In genomic region chr3:138817685-138818084, GRCh38 we compare ENCODE assay signal across 29 cellular contexts. TPM values are rescaled to one million over a fixed set of nuclear protein-coding genes. Genes with fewer than 3 reads are reported as not detected.
DNase-seq lines count a peak whose midpoint lies in the region; FAIRE-seq and TF ChIP-seq lines count a peak whose summit lies in the region.
"Had no signal": no experiment of that assay in that cellular context is flagged by ENCODE, and none has a peak within 500 bp of the region (broad histone marks: within the 10 kb centered on the region; RNA-seq: fewer than 3 reads in every experiment).

No MANE protein-coding gene starts in this region.

- 82 to 85% (median 83%) methylated on average over 3 of the region's 3 CpGs for WGBS in small intestine, 3 donors
- 86 to 90% (median 89%) methylated on average over 3 of the region's 3 CpGs for WGBS in ovary, 3 donors

- FAIRE-seq in small intestine (lab: Jason Lieb, UNC): no peak
- FAIRE-seq: D721Med had no signal

- H3K36me3 ChIP-seq in OCI-LY1 (ENCODE audit: insufficient read depth, low read length) (no peaks in the 10 kb centered on the region), small intestine (ENCODE audit: control insufficient read depth in 2 of 2, insufficient read depth in 2 of 2, low read length in 2 of 2) (peaks cover 0 to 1% of the 10 kb centered on the region in 2 donors), ovary (no peaks in the 10 kb centered on the region)
- H3K36me3 ChIP-seq: SJCRH30, tibial nerve had no signal

- H3K4me3 ChIP-seq in OCI-LY1 (ENCODE audit: low read depth, low read length, poor library complexity, severe bottlenecking): no peak overlapping the region
- H3K4me3 ChIP-seq in small intestine (ENCODE audit: low read depth in 1 of 2, low read length in 2 of 2): no peak overlapping the region
- H3K4me3 ChIP-seq in ovary: no peak overlapping the region
- H3K4me3 ChIP-seq: SJCRH30, tibial nerve had no signal

- no peaks in the 10 kb centered on the region for H4K20me1 ChIP-seq in OCI-LY1 (ENCODE audit: insufficient read depth, low read length)

- H3K4me2 ChIP-seq in OCI-LY1 (ENCODE audit: low read length): 0 out of 2 replicates have a peak overlapping the region, but pooled peaks have one; percentile 7

- H3K4me1 ChIP-seq in OCI-LY1 (ENCODE audit: insufficient read depth, low read length, severe bottlenecking): peaks cover 13% of the 10 kb centered on the region
- peaks cover 0 to 3% of the 10 kb centered on the region in 2 donors for H3K4me1 ChIP-seq in small intestine (ENCODE audit: control insufficient read depth in 2 of 2, insufficient read depth in 1 of 2, low read depth in 1 of 2, low read length in 1 of 2)
- H3K4me1 ChIP-seq in ovary (ENCODE audit: insufficient read depth): peaks cover 2% of the 10 kb centered on the region
- H3K4me1 ChIP-seq: SJCRH30 had no signal

- H3K27me3 ChIP-seq in OCI-LY1 (ENCODE audit: insufficient read depth, low read length) (no peaks in the 10 kb centered on the region), small intestine (ENCODE audit: control insufficient read depth in 2 of 2, insufficient read depth in 2 of 2, low read length in 2 of 2) (no peaks in the 10 kb centered on the region), ovary (no peaks in the 10 kb centered on the region)
- H3K27me3 ChIP-seq: BLaER1 treated with 17β-estradiol and CSF1 and Interleukin-3, amounts not matched to agents 10 nM and 100 nM; SJCRH30; tibial nerve had no signal

- intact Hi-C loops in ovary (cut with DNase I): no loop called here

- H3K79me2 ChIP-seq in OCI-LY1 (ENCODE audit: insufficient read depth, low read length): peaks cover 28% of the 10 kb centered on the region

- no peak overlapping the region for H3K9ac ChIP-seq in OCI-LY1 (ENCODE audit: low read length)

- no peak for TF ChIP-seq POLR2A in ovary (IDR thresholded peaks at IDR 0.05)

- TF ChIP-seq EP300 in ovary (IDR thresholded peaks at IDR 0.05): no peak

- H3K27ac ChIP-seq in OCI-LY1 (ENCODE audit: low read depth, low read length, poor library complexity, severe bottlenecking) (peak overlapping the region; percentile 29), small intestine (ENCODE audit: low read depth in 1 of 2, low read length in 1 of 2) (no peak overlapping the region), ovary (no peak overlapping the region)
- H3K27ac ChIP-seq: SJCRH30, VCaP had no signal

- peak; percentile 21 for DNase-seq in Caki2 (ENCODE audit: low read depth)
- DNase-seq in iris pigment epithelial cell (ENCODE audit: low read depth): peak; percentile 16
- DNase-seq in small intestine: peak; percentile 21
- DNase-seq in GM13977 (ENCODE audit: low spot score): no peak
- no peak for DNase-seq in ovary
- DNase-seq in epidermal melanocyte (ENCODE audit: insufficient read length, low spot score): no peak
- DNase-seq: activated CD4-positive, alpha-beta T cell treated with anti-CD3 and anti-CD28 coated beads for 4 hours; activated CD8-positive, alpha-beta T cell treated with anti-CD3 and anti-CD28 coated beads, Interleukin-2, amount 10 ng/mL, durations not matched to agents 7 days and 5 days; amygdala; effector CD4-positive, alpha-beta T cell; EL; hippocampal formation; left colon; NCI-H1417 treated with DMSO at 0.1 percent for 48 hours; NCI-H2081 treated with DMSO at 0.1 percent for 48 hours; NCI-H446; NCI-H82; nephron progenitor cell; RPMI8226; SJCRH30; stimulated activated CD4-positive, alpha-beta T cell treated with anti-CD3 and anti-CD28 coated beads, Interleukin-2, amount 100 ng/mL, for 24 hours; stimulated activated CD8-positive, alpha-beta memory T cell treated with anti-CD3 and anti-CD28 coated beads, Interleukin-4, amount 100 ng/mL, for 48 hours; SW 1271; T-helper 9 cell had no signal

- in situ Hi-C loops in Caki2 (cut with HindIII; ENCODE audit: low pct_unique_long_range_greater_than_20kb, low sequenced_read_pairs) (no loop called here), GM13977 (cut with MboI; ENCODE audit: low pct_unique_long_range_greater_than_20kb, low sequenced_read_pairs, unreplicated experiment) (no loop called here)

- H3F3A ChIP-seq in OCI-LY1 (ENCODE audit: insufficient read depth, low read length): no peaks in the 10 kb centered on the region

- no peaks in the 10 kb centered on the region for H3K9me2 ChIP-seq in OCI-LY1 (ENCODE audit: low read depth, low read length)

- H3K9me3 ChIP-seq in OCI-LY1 (ENCODE audit: low read length) (no peaks in the 10 kb centered on the region), small intestine (ENCODE audit: control insufficient read depth, low read depth) (no peaks in the 10 kb centered on the region), ovary (no peaks in the 10 kb centered on the region)
- H3K9me3 ChIP-seq: SJCRH30, tibial nerve had no signal

- no peak for TF ChIP-seq CTCF in OCI-LY1 (IDR thresholded peaks at IDR 0.05; ENCODE audit: low read length)
- TF ChIP-seq CTCF in GM13977 (IDR thresholded peaks at IDR 0.05; ENCODE audit: extremely low read depth, insufficient read depth, missing control alignments): no peak
- TF ChIP-seq CTCF in ovary (IDR thresholded peaks at IDR 0.05): no peak

- H2AFZ ChIP-seq in OCI-LY1 (ENCODE audit: low read length): no peak overlapping the region

RNA-seq across cellular contexts. Expression of gene PIK3CB, which starts 17.0 kb away (rescaled TPM):
- 26.0 and 29.4 TPM in 2 replicates for total RNA-seq in Caki2 (2014; rRNA removed; shearing (Covaris generic); ENCODE audit: low replicate concordance)
- polyA plus RNA-seq in small intestine (10 to 100 TPM; 16.2 to 19.9 (median 18.5) TPM), ovary (10 to 100 TPM; 10.6 to 15.6 TPM)
- 10 to 100 TPM; 14.4 to 27.1 (median 21.0) TPM for total RNA-seq in ovary

Comparison
In these comparisons a context has a peak if more than half of its experiments do, and no peak if none do; other contexts are left out.
1. DNase-seq: peak in Caki2 (single experiment), iris pigment epithelial cell (single experiment) and small intestine (single experiment); none in GM13977 (single experiment), ovary (0 of 5) and epidermal melanocyte (single experiment).